ENCODE assay signal across 1 cellular context in the genomic region with DNA sequence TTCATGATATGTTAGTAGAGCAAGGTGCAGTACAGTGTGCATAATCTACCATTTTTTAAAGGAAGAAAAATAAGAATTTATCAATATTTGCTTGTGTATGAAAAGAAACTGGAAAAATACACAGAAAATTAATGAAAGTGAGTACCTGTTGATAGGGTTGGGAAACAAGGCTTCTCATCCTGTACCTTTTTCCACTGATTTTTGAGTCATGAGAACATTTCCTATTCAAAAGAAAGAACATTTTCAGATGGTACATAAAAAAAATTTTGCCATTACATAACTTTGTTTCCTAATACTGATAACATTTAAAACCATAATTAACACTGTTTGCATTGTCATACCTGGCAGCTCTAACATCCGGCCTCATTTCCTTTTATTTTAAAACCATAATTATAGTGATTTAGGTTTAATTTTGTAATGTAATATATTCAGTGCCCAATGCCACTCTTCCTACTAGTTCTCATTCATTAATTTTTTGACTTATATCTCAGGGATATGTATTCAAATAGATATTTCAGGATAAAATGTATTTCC.
TF ChIP-seq lines count a peak whose summit lies in the region.

No MANE protein-coding gene starts in this region.

TF ChIP-seq in endothelial cell of umbilical vein, 7 proteins besides CTCF, POLR2A, EP300 and RAD21:
- TF ChIP-seq JUN (IDR thresholded peaks at IDR 0.05; ENCODE audit: borderline replicate concordance, insufficient read depth, insufficient read length, low read depth) (peak; percentile 9), EZH2 (IDR thresholded peaks at IDR 0.05; ENCODE audit: borderline replicate concordance, low read depth, low read length, severe bottlenecking) (no peak)
TF ChIP-seq in endothelial cell of umbilical vein: peak in this region for 1.
